In the genomic region with DNA sequence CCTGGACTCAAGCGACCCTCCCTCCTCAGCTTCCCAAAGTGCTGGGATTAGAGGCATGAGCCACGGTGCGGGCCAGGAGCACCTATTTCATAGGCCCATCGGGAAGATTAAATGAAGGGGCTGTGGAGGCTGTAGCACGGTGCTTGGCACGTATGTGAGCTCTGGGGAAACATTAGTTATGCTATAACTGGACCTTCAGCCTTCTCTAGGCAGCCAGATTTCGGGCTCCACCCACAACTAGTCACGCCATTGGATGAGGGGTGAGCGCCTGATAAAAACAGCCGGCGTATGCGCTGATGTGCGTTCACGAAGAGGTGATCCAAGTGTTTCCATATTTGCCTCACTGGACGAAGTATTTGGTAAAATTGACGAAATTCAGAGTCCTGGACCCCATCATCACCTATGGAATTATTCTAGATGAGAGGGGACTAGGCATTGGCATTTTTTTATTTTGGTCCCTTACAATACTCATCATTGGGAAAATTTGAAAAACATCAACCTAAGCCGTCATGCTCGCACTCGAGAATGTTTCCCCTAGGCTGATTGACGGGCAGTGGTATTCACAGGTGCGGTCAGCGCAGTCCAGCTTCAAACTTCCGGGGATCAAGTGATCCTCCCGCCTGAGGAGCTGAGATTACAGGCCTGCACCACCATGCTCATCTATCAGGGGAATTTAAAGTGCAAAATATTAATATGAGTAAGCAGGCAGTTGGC, we compare ENCODE assay signal across 9 cellular contexts. TPM values are rescaled to one million over a fixed set of nuclear protein-coding genes. Genes with fewer than 3 reads are reported as not detected.
DNase-seq lines count a peak whose midpoint lies in the region; TF ChIP-seq lines count a peak whose summit lies in the region.
"Had no signal": no experiment of that assay in that cellular context is flagged by ENCODE, and none has a peak within 500 bp of the region (broad histone marks: within the 10 kb centered on the region; RNA-seq: fewer than 3 reads in every experiment).

No MANE protein-coding gene starts in this region.

- H3K27ac ChIP-seq in SK-N-MC (no peak overlapping the region), spleen (peak overlapping the region in 5 of 8 donors; percentile 96 to 99 (median 98))

- intact Hi-C loops in spleen (cut with DNase I; ENCODE audit: low total_unique reads) = no loop called here

- TF ChIP-seq POLR2A in spleen (IDR thresholded peaks at IDR 0.05) = no peak

- 90 to 91% (median 90%) methylated on average over 24 of the region's 24 CpGs for WGBS in spleen, 5 donors

- H3K4me1 ChIP-seq in spleen = peaks cover 27 to 65% (median 41%) of the 10 kb centered on the region in 6 donors

- no peaks in the 10 kb centered on the region for H3K9me3 ChIP-seq in SK-N-MC (ENCODE audit: low read depth, low read length)
- H3K9me3 ChIP-seq in spleen = no peaks in the 10 kb centered on the region

- H3K36me3 ChIP-seq in SK-N-MC (ENCODE audit: insufficient read depth, low read length) (0 out of 2 replicates have a peak, but pooled peaks cover 3% of the 10 kb centered on the region), spleen (peaks cover 0 to 24% (median 0%) of the 10 kb centered on the region in 6 donors)

- TF ChIP-seq CTCF in fibroblast of pulmonary artery (IDR thresholded peaks at IDR 0.05; ENCODE audit: low read length, missing control alignments) (no peak), spleen (IDR thresholded peaks at IDR 0.05 in 8 of 11, conservative IDR thresholded peaks at IDR 0.05 in 3 of 11) (no peak)

- DNase-seq in NCI-H82 (lab: John Stamatoyannopoulos, UW) (peak; percentile 32), NCI-H82 treated with DMSO at 0.1 percent for 48 hours (lab: John Stamatoyannopoulos, UW; ENCODE audit: unreplicated experiment) (no peak), SK-N-MC (ENCODE audit: low read depth, low spot score) (no peak), fibroblast of pulmonary artery (ENCODE audit: low read depth) (no peak), spleen (no peak), nucleus accumbens (lab: John Stamatoyannopoulos, UW) (no peak), NCI-H1105 (lab: John Stamatoyannopoulos, UW) (no peak), NCI-H2107 treated with DMSO at 0.1 percent for 48 hours (lab: John Stamatoyannopoulos, UW; ENCODE audit: unreplicated experiment) (no peak)
- DNase-seq: SW 1271 had no signal

- H3K9ac ChIP-seq in SK-N-MC (ENCODE audit: insufficient read length) = peak overlapping the region; percentile 83

- H3K27me3 ChIP-seq in spleen (replicated peaks in 1 of 7) = no peaks in the 10 kb centered on the region

- H3K4me3 ChIP-seq in SK-N-MC = peak overlapping the region; percentile 85
- H3K4me3 ChIP-seq in fibroblast of pulmonary artery (replicated peaks; ENCODE audit: low read depth, low read length) = peak overlapping the region; percentile 85
- H3K4me3 ChIP-seq in spleen = peak overlapping the region in 4 of 8 donors; percentile 75 to 89 (median 78)

RNA-seq across cellular contexts. Expression of a gene that starts 1.8 kb away (rescaled TPM):
- total RNA-seq in spleen = 100 to 1,000 TPM; 105 to 203 (median 136) TPM
- 10 to 100 TPM; 29.0 to 60.0 (median 37.8) TPM for polyA plus RNA-seq in spleen

RNA-seq across cellular contexts. Expression of a gene that starts 16.1 kb away (rescaled TPM):
- total RNA-seq in spleen = 100 to 1,000 TPM in 6 of 7 donors, 10 to 100 TPM in 1; 90.4 to 260 (median 153) TPM
- 100 to 1,000 TPM in 2 of 3 donors, 10 to 100 TPM in 1; 64.5 to 189 (median 135) TPM for polyA plus RNA-seq in spleen
